In genomic region chr4:61374612-61374920, GRCh38 we compare ENCODE assay signal across 15 cellular contexts.
DNase-seq lines count a peak whose midpoint lies in the region; ATAC-seq lines count a peak whose summit lies in the region.
"Had no signal": no experiment of that assay in that cellular context is flagged by ENCODE, and none has a peak within 500 bp of the region (broad histone marks: within the 10 kb centered on the region; RNA-seq: fewer than 3 reads in every experiment).

No MANE protein-coding gene starts in this region.

- DNase-seq in NCI-H1092 treated with DMSO at 0.1 percent for 48 hours (lab: John Stamatoyannopoulos, UW) (peak; percentile 41), NCI-H1092 (lab: John Stamatoyannopoulos, UW) (no peak), adipocyte (ENCODE audit: low read depth) (peak; percentile 68), glomerular visceral epithelial cell (ENCODE audit: extremely low spot score) (peak; percentile 13), skeletal muscle cell (ENCODE audit: low read depth) (peak; percentile 45), iPS-NIHi11 (ENCODE audit: low spot score) (no peak), NCI-H1417 (lab: John Stamatoyannopoulos, UW) (no peak)
- DNase-seq: activated CD4-positive, alpha-beta T cell treated with anti-CD3 and anti-CD28 coated beads for 48 hours; activated T-cell treated with anti-CD3 and anti-CD28 coated beads, Interleukin-2, amount 50 U/mL, for 48 hours; amniotic stem cell; CD8-positive, alpha-beta T cell; effector CD4-positive, alpha-beta T cell; NCI-H510A had no signal

- H3K36me3 ChIP-seq in adipocyte (ENCODE audit: control insufficient read depth, insufficient read depth, low read length, severe bottlenecking), result no peaks in the 10 kb centered on the region
- H3K36me3 ChIP-seq: suprapubic skin had no signal

- H3K27me3 ChIP-seq in adipocyte (replicated peaks; ENCODE audit: control insufficient read depth, insufficient read depth, low read length), result no peaks in the 10 kb centered on the region
- H3K27me3 ChIP-seq: suprapubic skin had no signal

- ATAC-seq in GM18861 (IDR thresholded peaks at IDR 0.05; ENCODE audit: unreplicated experiment), result no peak
- ATAC-seq: CD8-positive, alpha-beta T cell had no signal

- no peaks in the 10 kb centered on the region for H3K9me3 ChIP-seq in adipocyte (ENCODE audit: control insufficient read depth, low read length)
- H3K9me3 ChIP-seq: suprapubic skin had no signal

- H3K4me3 ChIP-seq in adipocyte (ENCODE audit: low read length) (peak overlapping the region; percentile 1), skeletal muscle cell (ENCODE audit: low read depth, low read length) (no peak overlapping the region)
- H3K4me3 ChIP-seq: suprapubic skin had no signal

- peak overlapping the region; percentile 50 for H3K9ac ChIP-seq in adipocyte (ENCODE audit: low read length)

- peaks cover 21% of the 10 kb centered on the region for H3K4me1 ChIP-seq in adipocyte (ENCODE audit: control insufficient read depth, insufficient read depth, low read length)
- H3K4me1 ChIP-seq: suprapubic skin had no signal

Comparison
In these comparisons a context has a peak if more than half of its experiments do, and no peak if none do; other contexts are left out.
1. DNase-seq: peak in NCI-H1092 treated with DMSO at 0.1 percent for 48 hours (single experiment), adipocyte (single experiment), glomerular visceral epithelial cell (single experiment) and skeletal muscle cell (single experiment); none in NCI-H1092 (single experiment), iPS-NIHi11 (single experiment) and NCI-H1417 (0 of 3).